ENCODE assay signal across 17 cellular contexts in the genomic region with DNA sequence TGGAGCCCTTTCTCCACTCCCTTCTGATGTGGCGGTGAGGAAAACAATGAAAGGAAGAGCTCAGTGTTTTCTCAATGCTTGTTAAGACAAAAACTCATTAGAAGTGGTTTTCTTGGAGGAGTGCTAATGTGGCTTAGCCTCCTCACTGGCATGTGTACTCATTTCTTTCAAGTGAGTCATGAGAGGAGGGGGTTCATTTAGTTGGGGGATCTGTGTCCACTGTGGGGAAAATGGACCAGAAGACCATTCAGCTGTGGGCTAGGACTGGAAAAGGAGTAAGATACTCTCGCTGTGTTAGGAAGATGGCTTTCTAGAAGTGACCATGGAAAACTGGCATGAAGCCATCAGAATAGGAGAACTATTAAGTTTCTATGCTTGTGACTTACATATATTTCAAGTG. TPM values are rescaled to one million over a fixed set of nuclear protein-coding genes. Genes with fewer than 3 reads are reported as not detected.
DNase-seq lines count a peak whose midpoint lies in the region; ATAC-seq, FAIRE-seq and TF ChIP-seq lines count a peak whose summit lies in the region.
"Had no signal": no experiment of that assay in that cellular context is flagged by ENCODE, and none has a peak within 500 bp of the region (broad histone marks: within the 10 kb centered on the region; RNA-seq: fewer than 3 reads in every experiment).

No MANE protein-coding gene starts in this region.

- H3K56ac ChIP-seq in IMR-90 (ENCODE audit: extremely low read depth, insufficient read depth, low read length) = no peak overlapping the region

- peaks cover 5% of the 10 kb centered on the region for H3K4me1 Mint-ChIP-seq in neural progenitor cell
- peaks cover 41% of the 10 kb centered on the region for H3K4me1 Mint-ChIP-seq in activated T-helper 1 cell treated with anti-CD3 and anti-CD28 coated beads, Interleukin-12 subunit alpha, Interleukin-12 subunit beta, Interleukin-2, Interleukin-4 antibody, amounts not matched to agents 30 ng/mL and 10 ng/mL and 1 ng/mL, durations not matched to agents 14 hours and 24 hours and 36 hours (ENCODE audit: low read depth)

- H3K27ac ChIP-seq in IMR-90 (ENCODE audit: insufficient read depth, low read length) = no peak overlapping the region
- H3K27ac ChIP-seq in neural progenitor cell = no peak overlapping the region
- H3K27ac ChIP-seq: BLaER1 treated with 17β-estradiol and CSF1 and Interleukin-3, amounts not matched to agents 10 nM and 100 nM; GM23248; WERI-Rb-1 had no signal

- ATAC-seq in IMR-90 (ENCODE audit: low read depth) (no peak), mucosa of descending colon (no peak)
- ATAC-seq: HepG2, Panc1 had no signal

- no peak overlapping the region for H2BK5ac ChIP-seq in IMR-90 (ENCODE audit: low read depth, low read length, poor library complexity, severe bottlenecking)

- intact Hi-C loops in IMR-90 (cut with micrococcal nuclease) = no loop called here
- intact Hi-C loops in activated T-helper 1 cell treated with anti-CD3 and anti-CD28 coated beads, Interleukin-12 subunit alpha, Interleukin-12 subunit beta, Interleukin-2, Interleukin-4 antibody, amounts not matched to agents 30 ng/mL and 10 ng/mL and 1 ng/mL, durations not matched to agents 14 hours and 24 hours and 36 hours (cut with micrococcal nuclease) = no loop called here
- intact Hi-C loops in mucosa of descending colon (cut with DNase I, micrococcal nuclease) = no loop called here

- no peak overlapping the region for H2AK9ac ChIP-seq in IMR-90 (replicated peaks; ENCODE audit: low read depth, low read length, poor library complexity)

- DNase-seq in CD1c-positive myeloid dendritic cell (ENCODE audit: extremely low spot score) = peak; percentile 39
- DNase-seq in IMR-90 = no peak
- DNase-seq in bronchial epithelial cell (ENCODE audit: low read depth) = peak; percentile 14
- no peak for DNase-seq in neural progenitor cell (ENCODE audit: low spot score)
- DNase-seq in NCI-H1694 treated with DMSO at 0.1 percent for 48 hours (lab: John Stamatoyannopoulos, UW) = no peak
- no peak for DNase-seq in activated T-helper 1 cell treated with anti-CD3 and anti-CD28 coated beads, Interleukin-12 subunit alpha, Interleukin-12 subunit beta, Interleukin-2, Interleukin-4 antibody, amounts not matched to agents 30 ng/mL and 10 ng/mL and 1 ng/mL, durations not matched to agents 14 hours and 24 hours and 36 hours (ENCODE audit: low spot score)
- no peak for DNase-seq in mucosa of descending colon
- no peak for DNase-seq in glomerular visceral epithelial cell (ENCODE audit: extremely low spot score)
- DNase-seq: amniotic stem cell; GM23248; NCI-H2171; stimulated activated CD4-positive, alpha-beta T cell treated with anti-CD3 and anti-CD28 coated beads, Interleukin-2, amount 100 ng/mL, for 48 hours; substantia nigra; WERI-Rb-1 had no signal

- peaks cover 14% of the 10 kb centered on the region for H3K4me1 ChIP-seq in IMR-90 (ENCODE audit: control insufficient read depth, insufficient read depth, low read length)
- peaks cover 10% of the 10 kb centered on the region for H3K4me1 ChIP-seq in neural progenitor cell
- H3K4me1 ChIP-seq in mucosa of descending colon (ENCODE audit: low read depth) = peaks cover 25% of the 10 kb centered on the region

- no peak overlapping the region for H3K4ac ChIP-seq in IMR-90 (ENCODE audit: low read depth, low read length)

- H3K27ac Mint-ChIP-seq in neural progenitor cell = no peak overlapping the region
- H3K27ac Mint-ChIP-seq in activated T-helper 1 cell treated with anti-CD3 and anti-CD28 coated beads, Interleukin-12 subunit alpha, Interleukin-12 subunit beta, Interleukin-2, Interleukin-4 antibody, amounts not matched to agents 30 ng/mL and 10 ng/mL and 1 ng/mL, durations not matched to agents 14 hours and 24 hours and 36 hours = no peak overlapping the region

- H3K36me3 ChIP-seq in IMR-90 (ENCODE audit: control insufficient read depth, insufficient read depth, low read length) (peaks cover 8% of the 10 kb centered on the region), bronchial epithelial cell (ENCODE audit: control insufficient read depth, insufficient read depth, low read length) (peaks cover 11% of the 10 kb centered on the region), neural progenitor cell (no peaks in the 10 kb centered on the region), mucosa of descending colon (ENCODE audit: low read depth) (no peaks in the 10 kb centered on the region)
- H3K36me3 ChIP-seq: WERI-Rb-1 had no signal

- dilution Hi-C loops in IMR-90 (cut with HindIII; ENCODE audit: low sequenced_read_pairs, unreplicated experiment) = no loop called here

- FAIRE-seq in bronchial epithelial cell (lab: Jason Lieb, UNC) = no peak
- FAIRE-seq: HepG2 had no signal

- H2BK120ac ChIP-seq in IMR-90 (ENCODE audit: low read depth, low read length) = no peak overlapping the region

- H3F3A ChIP-seq in neural progenitor cell (ENCODE audit: low read depth) = peaks cover 4% of the 10 kb centered on the region

- no peak overlapping the region for H2BK15ac ChIP-seq in IMR-90 (ENCODE audit: low read depth, low read length)

- peaks cover 77% of the 10 kb centered on the region for H4K20me1 ChIP-seq in IMR-90 (ENCODE audit: insufficient read depth, low read length)
- no peaks in the 10 kb centered on the region for H4K20me1 ChIP-seq in neural progenitor cell (ENCODE audit: low read depth)

- no peak overlapping the region for H4K8ac ChIP-seq in IMR-90 (ENCODE audit: low read depth in 2 of 2, low read length in 2 of 2)

- in situ Hi-C loops in IMR-90 (cut with MboI; ENCODE audit: low sequenced_read_pairs) = no loop called here

- H3K18ac ChIP-seq in IMR-90 (ENCODE audit: low read depth, low read length) = no peak overlapping the region

- peaks cover 4% of the 10 kb centered on the region for H3K27me3 Mint-ChIP-seq in neural progenitor cell (ENCODE audit: insufficient read depth, low read depth)
- H3K27me3 Mint-ChIP-seq in activated T-helper 1 cell treated with anti-CD3 and anti-CD28 coated beads, Interleukin-12 subunit alpha, Interleukin-12 subunit beta, Interleukin-2, Interleukin-4 antibody, amounts not matched to agents 30 ng/mL and 10 ng/mL and 1 ng/mL, durations not matched to agents 14 hours and 24 hours and 36 hours (ENCODE audit: insufficient read depth) = no peaks in the 10 kb centered on the region

- no peak overlapping the region for H3K4me3 ChIP-seq in IMR-90 (ENCODE audit: insufficient read depth, low read depth, low read length)
- H3K4me3 ChIP-seq in bronchial epithelial cell (ENCODE audit: low read depth, low read length) = no peak overlapping the region
- no peak overlapping the region for H3K4me3 ChIP-seq in neural progenitor cell
- no peak overlapping the region for H3K4me3 ChIP-seq in mucosa of descending colon
- H3K4me3 ChIP-seq: BLaER1 treated with 17β-estradiol and CSF1 and Interleukin-3, amounts not matched to agents 10 nM and 100 nM; GM23248 had no signal

- H3K79me2 ChIP-seq in neural progenitor cell (ENCODE audit: low read depth) = no peaks in the 10 kb centered on the region

- no peak overlapping the region for H4K91ac ChIP-seq in IMR-90 (ENCODE audit: insufficient read depth, low read depth, low read length)

- CTCF ChIA-PET in IMR-90 (lab: Yijun Ruan, JAX) = no interaction called here

- no peak overlapping the region for H2AK5ac ChIP-seq in IMR-90 (ENCODE audit: low read depth, low read length)

- no peaks in the 10 kb centered on the region for H3K9me3 Mint-ChIP-seq in neural progenitor cell
- H3K9me3 Mint-ChIP-seq in activated T-helper 1 cell treated with anti-CD3 and anti-CD28 coated beads, Interleukin-12 subunit alpha, Interleukin-12 subunit beta, Interleukin-2, Interleukin-4 antibody, amounts not matched to agents 30 ng/mL and 10 ng/mL and 1 ng/mL, durations not matched to agents 14 hours and 24 hours and 36 hours = no peaks in the 10 kb centered on the region

- H3K4me2 ChIP-seq in IMR-90 (ENCODE audit: low read depth, low read length) (0 out of 2 replicates have a peak overlapping the region, but pooled peaks have one; percentile 47), neural progenitor cell (peak overlapping the region; percentile 40)

- H2AFZ ChIP-seq in IMR-90 (replicated peaks; ENCODE audit: low read length, poor library complexity) (no peak overlapping the region), neural progenitor cell (replicated peaks) (no peak overlapping the region)
- H2AFZ ChIP-seq: GM23248 had no signal

- no peak overlapping the region for H3K9ac ChIP-seq in IMR-90 (ENCODE audit: low read depth, low read length)
- H3K9ac ChIP-seq in neural progenitor cell = no peak overlapping the region
- H3K9ac ChIP-seq: BLaER1 treated with 17β-estradiol and CSF1 and Interleukin-3, amounts not matched to agents 10 nM and 100 nM; GM23248 had no signal

- H3K27me3 ChIP-seq in IMR-90 (ENCODE audit: control insufficient read depth, insufficient read depth, low read length) (no peaks in the 10 kb centered on the region), bronchial epithelial cell (ENCODE audit: control insufficient read depth, insufficient read depth, low read length) (no peaks in the 10 kb centered on the region), neural progenitor cell (no peaks in the 10 kb centered on the region)
- H3K27me3 ChIP-seq: BLaER1 treated with 17β-estradiol and CSF1 and Interleukin-3, amounts not matched to agents 10 nM and 100 nM had no signal

- H3K79me1 ChIP-seq in IMR-90 (ENCODE audit: low read depth in 1 of 2, low read length in 2 of 2) = peaks cover 26 to 79% of the 10 kb centered on the region in 2 experiments

- H2BK20ac ChIP-seq in IMR-90 (ENCODE audit: low read depth, low read length) = no peak overlapping the region

- TF ChIP-seq RAD21 in IMR-90 (IDR thresholded peaks at IDR 0.05; ENCODE audit: low read length) = no peak

- no peaks in the 10 kb centered on the region for H3K9me3 ChIP-seq in IMR-90 (ENCODE audit: control insufficient read depth, insufficient read depth, low read length)
- H3K9me3 ChIP-seq in neural progenitor cell (ENCODE audit: low read depth) = no peaks in the 10 kb centered on the region
- no peaks in the 10 kb centered on the region for H3K9me3 ChIP-seq in mucosa of descending colon
- H3K9me3 ChIP-seq: BLaER1 treated with 17β-estradiol and CSF1 and Interleukin-3, amounts not matched to agents 10 nM and 100 nM had no signal

- TF ChIP-seq POLR2A in IMR-90 (IDR thresholded peaks at IDR 0.05; ENCODE audit: low read depth, low read length) = no peak

- no peaks in the 10 kb centered on the region for H3K36me3 Mint-ChIP-seq in neural progenitor cell
- H3K36me3 Mint-ChIP-seq in activated T-helper 1 cell treated with anti-CD3 and anti-CD28 coated beads, Interleukin-12 subunit alpha, Interleukin-12 subunit beta, Interleukin-2, Interleukin-4 antibody, amounts not matched to agents 30 ng/mL and 10 ng/mL and 1 ng/mL, durations not matched to agents 14 hours and 24 hours and 36 hours (ENCODE audit: low read depth) = peaks cover 15% of the 10 kb centered on the region

- WGBS in IMR-90 (ENCODE audit: extremely low coverage in 2 of 2, insufficient read length in 1 of 2), 2 experiments = 86% methylated on average over 1 of the region's 2 CpGs; no CpG with 5 or more reads in 1 of the 2 experiments

- BruUV-seq in IMR-90 (replicated peaks; lab: Mats Ljungman, UMichigan) = no TSS peak

- no peak overlapping the region for H3K23ac ChIP-seq in IMR-90 (ENCODE audit: low read depth, low read length)

- H3K9me1 ChIP-seq in IMR-90 (ENCODE audit: insufficient read depth, low read length) = peaks cover 22% of the 10 kb centered on the region

- H3K4me3 Mint-ChIP-seq in neural progenitor cell = no peak overlapping the region
- no peak overlapping the region for H3K4me3 Mint-ChIP-seq in activated T-helper 1 cell treated with anti-CD3 and anti-CD28 coated beads, Interleukin-12 subunit alpha, Interleukin-12 subunit beta, Interleukin-2, Interleukin-4 antibody, amounts not matched to agents 30 ng/mL and 10 ng/mL and 1 ng/mL, durations not matched to agents 14 hours and 24 hours and 36 hours

- no peak overlapping the region for H3K14ac ChIP-seq in IMR-90 (replicated peaks; ENCODE audit: low read depth, low read length)

- POLR2A ChIA-PET in IMR-90 (lab: Charles Lee; ENCODE audit: unreplicated experiment) = no interaction called here

- TF ChIP-seq CTCF in IMR-90 (conservative IDR thresholded peaks at IDR 0.05; ENCODE audit: low read depth, low read length) = no peak
- TF ChIP-seq CTCF in bronchial epithelial cell (IDR thresholded peaks at IDR 0.05; ENCODE audit: insufficient read depth, low read length, severe bottlenecking) = no peak
- TF ChIP-seq CTCF in neural progenitor cell (IDR thresholded peaks at IDR 0.05) = no peak
- no peak for TF ChIP-seq CTCF in mucosa of descending colon (IDR thresholded peaks at IDR 0.05)

- H4K5ac ChIP-seq in IMR-90 (ENCODE audit: low read depth, low read length) = no peak overlapping the region

RNA-seq across cellular contexts. Expression of gene KLF9, which starts 23.5 kb away (rescaled TPM):
- total RNA-seq in IMR-90 (2012; rRNA removed) = 7.5 and 11.4 TPM in 2 replicates
- polyA plus RNA-seq in IMR-90 (2012; rRNA removed) = 4.1 and 4.3 TPM in 2 replicates
- polyA plus RNA-seq in IMR-90 (2012; cell fraction: cytosol; rRNA removed) = 3.1 and 9.3 TPM in 2 replicates
- polyA plus RNA-seq in IMR-90 (2012; cell fraction: nucleus; rRNA removed; ENCODE audit: low replicate concordance) = 10.6 and 22.1 TPM in 2 replicates
- total RNA-seq in bronchial epithelial cell = 41.9 and 44.0 TPM in 2 replicates
- 0.12 and 0.41 TPM in 2 replicates for total RNA-seq in neural progenitor cell (ENCODE audit: low replicate concordance)
- total RNA-seq in activated T-helper 1 cell treated with anti-CD3 and anti-CD28 coated beads, Interleukin-12 subunit alpha, Interleukin-12 subunit beta, Interleukin-2, Interleukin-4 antibody, amounts not matched to agents 30 ng/mL and 10 ng/mL and 1 ng/mL, durations not matched to agents 14 hours and 24 hours and 36 hours = 18.1 and 19.0 TPM in 2 replicates
- 100 to 1,000 TPM in 1 of 3 donors, 10 to 100 TPM in 2; 29.5 to 104 (median 45.4) TPM for total RNA-seq in mucosa of descending colon

Comparison
In these comparisons a context has a peak if more than half of its experiments do, and no peak if none do; other contexts are left out.
1. DNase-seq: peak in CD1c-positive myeloid dendritic cell (single experiment) and bronchial epithelial cell (single experiment); none in IMR-90 (single experiment), neural progenitor cell (single experiment), NCI-H1694 treated with DMSO at 0.1 percent for 48 hours (single experiment), activated T-helper 1 cell treated with anti-CD3 and anti-CD28 coated beads, Interleukin-12 subunit alpha, Interleukin-12 subunit beta, Interleukin-2, Interleukin-4 antibody, amounts not matched to agents 30 ng/mL and 10 ng/mL and 1 ng/mL, durations not matched to agents 14 hours and 24 hours and 36 hours (single experiment), mucosa of descending colon (0 of 3) and glomerular visceral epithelial cell (single experiment).